ENCODE assay signal across 17 cellular contexts in genomic region chr17:47735139-47735464, GRCh38. TPM values are rescaled to one million over a fixed set of nuclear protein-coding genes. Genes with fewer than 3 reads are reported as not detected.
A peak's percentile ranks its signal among the peaks of the same experiment; 100 is the strongest.
DNase-seq lines count a peak whose midpoint lies in the region; ATAC-seq, FAIRE-seq and TF ChIP-seq lines count a peak whose summit lies in the region.
"Had no signal": no experiment of that assay in that cellular context is flagged by ENCODE, and none has a peak within 500 bp of the region (broad histone marks: within the 10 kb centered on the region; RNA-seq: fewer than 3 reads in every experiment).

No MANE protein-coding gene starts in this region.

- no peak for DNase-seq in activated T-cell treated with anti-CD3 and anti-CD28 coated beads, Interleukin-2, amount 50 U/mL, for 72 hours
- DNase-seq in activated T-cell treated with anti-CD3 and anti-CD28 coated beads, Interleukin-2, amount 50 U/mL, for 1 hour, result no peak
- DNase-seq in T-helper 17 cell, result no peak
- DNase-seq in H1 (ENCODE audit: low read depth in 1 of 2, low spot score in 2 of 2), result no peak
- DNase-seq in stimulated activated naive CD8-positive, alpha-beta T cell treated with anti-CD3 and anti-CD28 coated beads, Interleukin-15, amount 100 ng/mL, for 72 hours, result no peak
- DNase-seq in DMS53 treated with DMSO at 0.1 percent for 48 hours (lab: John Stamatoyannopoulos, UW; ENCODE audit: unreplicated experiment), result no peak
- DNase-seq in retina, result no peak
- DNase-seq: effector CD8-positive, alpha-beta T cell; mucosa of descending colon; NCI-H1436; NCI-H345; SHP77; T-helper 9 cell had no signal

- no peak overlapping the region for H3K4me2 ChIP-seq in H1 (ENCODE audit: insufficient read depth in 1 of 2, low read depth in 2 of 2, low read length in 2 of 2)
- H3K4me2 ChIP-seq: hepatocyte had no signal

- H4K91ac ChIP-seq in H1 (replicated peaks; ENCODE audit: insufficient read length, low read length), result no peak overlapping the region

- no peak overlapping the region for H3K14ac ChIP-seq in H1 (ENCODE audit: insufficient read length)

- H3K4me3 ChIP-seq in H1 (ENCODE audit: extremely low read depth in 1 of 4, insufficient read depth in 2 of 4, low read depth in 3 of 4, low read length in 4 of 4), result no peak overlapping the region
- H3K4me3 ChIP-seq: cardiac muscle cell, hepatocyte, mucosa of descending colon had no signal

- H3K79me1 ChIP-seq in H1 (ENCODE audit: low read depth, low read length), result no peaks in the 10 kb centered on the region

- no peak overlapping the region for H3K18ac ChIP-seq in H1 (ENCODE audit: extremely low read depth, low read length)

- H3K56ac ChIP-seq in H1 (replicated peaks; ENCODE audit: insufficient read length, low read depth, low read length), result no peak overlapping the region

- no peaks in the 10 kb centered on the region for H3K9me3 Mint-ChIP-seq in activated T-cell treated with anti-CD3 and anti-CD28 coated beads, Interleukin-2, amount 50 U/mL, for 72 hours
- no peaks in the 10 kb centered on the region for H3K9me3 Mint-ChIP-seq in stimulated activated naive CD8-positive, alpha-beta T cell treated with anti-CD3 and anti-CD28 coated beads, Interleukin-15, amount 100 ng/mL, for 72 hours

- peaks cover 28 to 58% (median 50%) of the 10 kb centered on the region in 4 experiments for H3K27me3 ChIP-seq in H1 (replicated peaks in 1 of 4; ENCODE audit: control insufficient read depth in 3 of 4, extremely low read depth in 1 of 4, insufficient read depth in 3 of 4, low read length in 3 of 4)

- H4K20me1 ChIP-seq in H1 (replicated peaks in 1 of 2; ENCODE audit: control insufficient read depth in 1 of 2, insufficient read depth in 2 of 2, low read length in 2 of 2), result peaks cover 0 to 2% of the 10 kb centered on the region in 2 experiments

- no peak for TF ChIP-seq POLR2A in H1 (IDR thresholded peaks at IDR 0.05; ENCODE audit: control extremely low read depth in 1 of 2, low read depth in 2 of 2, low read length in 2 of 2)

- H2BK20ac ChIP-seq in H1 (ENCODE audit: low read length), result no peak overlapping the region

- ATAC-seq in activated T-cell treated with anti-CD3 and anti-CD28 coated beads, Interleukin-2, amount 50 U/mL, for 72 hours (replicated peaks in 1 of 2), result no peak
- ATAC-seq in T-helper 17 cell (no peak), GM21515 (IDR thresholded peaks at IDR 0.05; ENCODE audit: unreplicated experiment) (no peak)
- no peak for ATAC-seq in stimulated activated naive CD8-positive, alpha-beta T cell treated with anti-CD3 and anti-CD28 coated beads, Interleukin-15, amount 100 ng/mL, for 72 hours

- no peak overlapping the region for H3K4ac ChIP-seq in H1 (replicated peaks; ENCODE audit: insufficient read length, low read depth, low read length)

- H4K5ac ChIP-seq in H1 (ENCODE audit: insufficient read length, low read depth, low read length), result no peak overlapping the region

- TF ChIP-seq EP300 in H1 (IDR thresholded peaks at IDR 0.05; ENCODE audit: borderline replicate concordance in 1 of 2, low read depth in 2 of 2, low read length in 2 of 2), result no peak

- peak overlapping the region; percentile 89 for H3K27ac Mint-ChIP-seq in activated T-cell treated with anti-CD3 and anti-CD28 coated beads, Interleukin-2, amount 50 U/mL, for 72 hours
- peak overlapping the region; percentile 94 for H3K27ac Mint-ChIP-seq in T-helper 17 cell
- peak overlapping the region; percentile 78 to 90 for H3K27ac Mint-ChIP-seq in stimulated activated naive CD8-positive, alpha-beta T cell treated with anti-CD3 and anti-CD28 coated beads, Interleukin-15, amount 100 ng/mL, for 72 hours

- no peaks in the 10 kb centered on the region for H3K79me2 ChIP-seq in H1 (ENCODE audit: control insufficient read depth in 1 of 2, insufficient read depth in 2 of 2, low read length in 2 of 2)
- H3K79me2 ChIP-seq: hepatocyte, parathyroid adenoma had no signal

- no peak overlapping the region for H2BK12ac ChIP-seq in H1 (ENCODE audit: low read depth, low read length)

- 73% methylated on average over 3 of the region's 3 CpGs; no CpG with 5 or more reads in 1 of the 2 experiments for WGBS in H1 (ENCODE audit: extremely low coverage in 1 of 2, insufficient coverage in 1 of 2, insufficient read length in 1 of 2, insufficient replicate concordance in 2 of 2, low coverage in 1 of 2, low lambda C conversion rate in 2 of 2, missing lambda C conversion rate in 1 of 2), 2 experiments

- no peaks in the 10 kb centered on the region for H3K27me3 Mint-ChIP-seq in activated T-cell treated with anti-CD3 and anti-CD28 coated beads, Interleukin-2, amount 50 U/mL, for 72 hours (ENCODE audit: low read depth)
- H3K27me3 Mint-ChIP-seq in T-helper 17 cell, result peaks cover 8% of the 10 kb centered on the region
- no peaks in the 10 kb centered on the region for H3K27me3 Mint-ChIP-seq in stimulated activated naive CD8-positive, alpha-beta T cell treated with anti-CD3 and anti-CD28 coated beads, Interleukin-15, amount 100 ng/mL, for 72 hours

- 0 out of 2 replicates have a peak overlapping the region, but pooled peaks have one; percentile 13 for H2AK5ac ChIP-seq in H1 (ENCODE audit: low read depth, low read length)

- H3K36me3 ChIP-seq in H1 (ENCODE audit: control insufficient read depth in 2 of 4, insufficient read depth in 4 of 4, low read length in 3 of 4), result peaks cover 0 to 4% (median 0%) of the 10 kb centered on the region in 4 experiments; a peak in 1 of 8 replicates
- H3K36me3 ChIP-seq: cardiac muscle cell had no signal

- POLR2A ChIA-PET in H1 (lab: Charles Lee; ENCODE audit: partially characterized antibody), result no interaction called here

- TF ChIP-seq CTCF in H1 (IDR thresholded peaks at IDR 0.05; ENCODE audit: control extremely low read depth in 1 of 3, insufficient read depth in 1 of 3, low read depth in 1 of 3, low read length in 3 of 3), result no peak

- H3K23ac ChIP-seq in H1 (ENCODE audit: insufficient read length), result no peak overlapping the region

- H2AFZ ChIP-seq in H1 (ENCODE audit: low read length), result no peak overlapping the region
- H2AFZ ChIP-seq: hepatocyte, parathyroid adenoma had no signal

- H2BK15ac ChIP-seq in H1 (ENCODE audit: low read length), result no peak overlapping the region

- peak overlapping the region; percentile 96 to 100 for H3K4me3 Mint-ChIP-seq in activated T-cell treated with anti-CD3 and anti-CD28 coated beads, Interleukin-2, amount 50 U/mL, for 72 hours
- peak overlapping the region; percentile 95 for H3K4me3 Mint-ChIP-seq in T-helper 17 cell
- H3K4me3 Mint-ChIP-seq in stimulated activated naive CD8-positive, alpha-beta T cell treated with anti-CD3 and anti-CD28 coated beads, Interleukin-15, amount 100 ng/mL, for 72 hours, result peak overlapping the region; percentile 97 to 98

- H3K9me3 ChIP-seq in T-helper 17 cell (ENCODE audit: control insufficient read depth, low read length, poor library complexity, severe bottlenecking) (no peaks in the 10 kb centered on the region), H1 (ENCODE audit: insufficient read depth in 2 of 2, low read depth in 1 of 2, low read length in 1 of 2) (no peaks in the 10 kb centered on the region)
- H3K9me3 ChIP-seq: mucosa of descending colon had no signal

- H2BK120ac ChIP-seq in H1 (replicated peaks; ENCODE audit: low read depth, low read length), result no peak overlapping the region

- peaks cover 0 to 3% (median 1%) of the 10 kb centered on the region in 4 experiments; a peak in 2 of 7 replicates for H3K4me1 ChIP-seq in H1 (replicated peaks in 1 of 4; ENCODE audit: control insufficient read depth in 3 of 4, insufficient read depth in 4 of 4, low read length in 3 of 4)
- H3K4me1 ChIP-seq: parathyroid adenoma had no signal

- peaks cover 9% of the 10 kb centered on the region for H3K23me2 ChIP-seq in H1 (ENCODE audit: low read depth, low read length)

- no peak overlapping the region for H3K27ac ChIP-seq in H1 (ENCODE audit: low read depth, low read length)
- H3K27ac ChIP-seq: cardiac muscle cell, hepatocyte, parathyroid adenoma had no signal

- H4K8ac ChIP-seq in H1 (ENCODE audit: extremely low read depth, insufficient read depth, low read length), result no peak overlapping the region

- H3K4me1 Mint-ChIP-seq in activated T-cell treated with anti-CD3 and anti-CD28 coated beads, Interleukin-2, amount 50 U/mL, for 72 hours (ENCODE audit: low read depth), result peaks cover 79% of the 10 kb centered on the region
- H3K4me1 Mint-ChIP-seq in T-helper 17 cell, result peaks cover 35% of the 10 kb centered on the region
- H3K4me1 Mint-ChIP-seq in stimulated activated naive CD8-positive, alpha-beta T cell treated with anti-CD3 and anti-CD28 coated beads, Interleukin-15, amount 100 ng/mL, for 72 hours, result peaks cover 68% of the 10 kb centered on the region

- no peak for FAIRE-seq in H1 (lab: Jason Lieb, UNC)

- no peak overlapping the region for H3K9ac ChIP-seq in H1 (replicated peaks in 1 of 4; ENCODE audit: extremely low read depth in 1 of 4, low read depth in 3 of 4, low read length in 3 of 4)
- H3K9ac ChIP-seq: parathyroid adenoma had no signal

- peaks cover 10 to 18% of the 10 kb centered on the region in 2 donors for H3K36me3 Mint-ChIP-seq in activated T-cell treated with anti-CD3 and anti-CD28 coated beads, Interleukin-2, amount 50 U/mL, for 72 hours (ENCODE audit: insufficient read depth in 2 of 2)
- H3K36me3 Mint-ChIP-seq in T-helper 17 cell (ENCODE audit: low read depth), result peaks cover 2% of the 10 kb centered on the region

- TF ChIP-seq RAD21 in H1 (IDR thresholded peaks at IDR 0.05 in 1 of 2, conservative IDR thresholded peaks at IDR 0.05 in 1 of 2; ENCODE audit: low read depth in 2 of 2, low read length in 2 of 2), result no peak

- H2BK5ac ChIP-seq in H1 (ENCODE audit: low read depth, low read length), result no peak overlapping the region

- CTCF ChIA-PET in H1 (lab: Charles Lee; ENCODE audit: partially characterized antibody), result interaction anchor here (0.6 to 24.7 kb wide), 6 partner anchors 7 to 62 kb away, joined by 3 to 441 read pairs (median 10); partner anchors contain the start of gene TBKBP1

RNA-seq across cellular contexts. Expression of gene TBX21, which starts 2.1 kb away (rescaled TPM):
- total RNA-seq in activated T-cell treated with anti-CD3 and anti-CD28 coated beads, Interleukin-2, amount 50 U/mL, for 72 hours, result 10 to 100 TPM; 27.9 to 45.5 TPM
- total RNA-seq in T-helper 17 cell, result 1 to 10 TPM; 7.9 to 8.8 TPM
- total RNA-seq in H1 (2021; fragmentation: NEBNext Ultra II Directional; extraction: Animal tissue kit (Norgen Biotek cat#: 25700)), result not detected in 2 replicates
- polyA plus RNA-seq in H1 (2011; rRNA removed), result 0.05 TPM in 1 of 2 replicates, not detected in the other
- 0.04 TPM for polyA plus RNA-seq in H1 (2011; cell fraction: cytosol; rRNA removed)
- polyA plus RNA-seq in H1 (2011; cell fraction: nucleus; rRNA removed), result not detected
- not detected in 4 replicates for polyA plus RNA-seq in H1 (2012, experiment 1 of 2)
- not detected for polyA plus RNA-seq in H1 (2012, experiment 2 of 2)
- polyA plus RNA-seq in H1 (2013, experiment 1 of 2), result 0.02 TPM
- 0.02 TPM for polyA plus RNA-seq in H1 (2013, experiment 2 of 2)
- 0.05 TPM in 1 of 2 replicates, not detected in the other for polyA minus RNA-seq in H1 (2011; rRNA and poly(A)+ RNA removed)
- polyA minus RNA-seq in H1 (2011; cell fraction: cytosol; rRNA and poly(A)+ RNA removed), result not detected
- polyA minus RNA-seq in H1 (2011; cell fraction: nucleus; rRNA and poly(A)+ RNA removed), result not detected
- total RNA-seq: hepatocyte had no signal
- polyA plus RNA-seq: hepatocyte had no signal

RNA-seq across cellular contexts. Expression of gene TBKBP1, which starts 41.1 kb away (rescaled TPM):
- 10 to 100 TPM; 24.2 to 28.7 TPM for total RNA-seq in activated T-cell treated with anti-CD3 and anti-CD28 coated beads, Interleukin-2, amount 50 U/mL, for 72 hours
- 1 to 10 TPM; 2.4 to 2.6 TPM for total RNA-seq in T-helper 17 cell
- 15.1 and 16.7 TPM in 2 replicates for total RNA-seq in H1 (2021; fragmentation: NEBNext Ultra II Directional; extraction: Animal tissue kit (Norgen Biotek cat#: 25700))
- 6.3 and 9.3 TPM in 2 replicates for polyA plus RNA-seq in H1 (2011; rRNA removed)
- polyA plus RNA-seq in H1 (2011; cell fraction: cytosol; rRNA removed), result 8.4 TPM
- 20.6 TPM for polyA plus RNA-seq in H1 (2011; cell fraction: nucleus; rRNA removed)
- 17.1 to 26.1 TPM (median 23.5 TPM) in 4 replicates for polyA plus RNA-seq in H1 (2012, experiment 1 of 2)
- 21.5 TPM for polyA plus RNA-seq in H1 (2012, experiment 2 of 2)
- polyA plus RNA-seq in H1 (2013, experiment 1 of 2), result 6.6 TPM
- 7.1 TPM for polyA plus RNA-seq in H1 (2013, experiment 2 of 2)
- 5.1 and 6.0 TPM in 2 replicates for polyA minus RNA-seq in H1 (2011; rRNA and poly(A)+ RNA removed)
- polyA minus RNA-seq in H1 (2011; cell fraction: cytosol; rRNA and poly(A)+ RNA removed), result 11.2 TPM
- polyA minus RNA-seq in H1 (2011; cell fraction: nucleus; rRNA and poly(A)+ RNA removed), result 7.2 TPM
